In the genomic region with DNA sequence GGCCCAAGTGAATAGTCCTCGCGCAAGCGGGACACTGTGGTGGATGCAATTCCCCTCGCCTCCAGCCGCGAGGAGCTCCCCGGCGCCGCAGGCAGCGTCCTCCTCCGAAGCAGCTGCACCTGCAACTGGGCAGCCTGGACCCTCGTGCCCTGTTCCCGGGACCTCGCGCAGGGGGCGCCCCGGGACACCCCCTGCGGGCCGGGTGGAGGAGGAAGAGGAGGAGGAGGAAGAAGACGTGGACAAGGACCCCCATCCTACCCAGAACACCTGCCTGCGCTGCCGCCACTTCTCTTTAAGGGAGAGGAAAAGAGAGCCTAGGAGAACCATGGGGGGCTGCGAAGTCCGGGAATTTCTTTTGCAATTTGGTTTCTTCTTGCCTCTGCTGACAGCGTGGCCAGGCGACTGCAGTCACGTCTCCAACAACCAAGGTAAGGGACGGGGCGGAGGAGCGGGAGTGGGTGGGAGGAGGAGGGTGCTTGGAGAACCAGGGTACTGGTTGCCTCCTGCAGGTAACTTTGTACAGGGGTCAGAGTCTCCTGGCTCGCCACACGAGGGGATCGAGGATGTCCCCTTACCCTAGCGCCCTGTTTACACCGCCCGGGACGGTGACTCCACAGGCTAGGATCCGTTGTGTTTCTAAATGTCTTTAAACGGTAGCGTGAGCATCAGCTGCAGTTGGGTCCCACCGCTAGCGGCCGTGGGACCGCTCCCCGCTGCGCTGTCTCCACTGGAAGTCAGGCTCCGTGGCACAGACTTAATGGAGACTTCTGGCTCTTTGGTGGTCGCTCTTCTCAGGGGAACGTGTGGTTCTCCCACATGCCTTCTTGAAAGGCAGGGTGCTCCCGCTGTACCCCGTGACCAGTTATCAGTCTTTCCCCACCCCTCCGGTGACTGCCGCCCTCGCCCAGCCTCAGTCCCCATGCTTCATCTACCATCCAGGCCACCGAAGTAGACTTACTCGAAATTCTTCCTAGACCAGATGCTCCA, we compare ENCODE assay signal across 8 cellular contexts. TPM values are rescaled to one million over a fixed set of nuclear protein-coding genes. Genes with fewer than 3 reads are reported as not detected.
DNase-seq lines count a peak whose midpoint lies in the region; ATAC-seq and TF ChIP-seq lines count a peak whose summit lies in the region.

Gene EPHA6, plus strand, starts transcription at position 14 of the 987 bp plus-strand sequence.

- H4K5ac ChIP-seq in IMR-90 (ENCODE audit: low read depth, low read length) = no peak within 1 kb of the TSS

- no peak within 1 kb of the TSS for H3K9ac ChIP-seq in IMR-90 (ENCODE audit: low read depth, low read length)

- no peak within 1 kb of the TSS for H2BK15ac ChIP-seq in IMR-90 (ENCODE audit: low read depth, low read length)

- no peaks in the 10 kb centered on the region for H3K4me1 ChIP-seq in IMR-90 (ENCODE audit: control insufficient read depth, insufficient read depth, low read length)

- H2BK120ac ChIP-seq in IMR-90 (ENCODE audit: low read depth, low read length) = no peak within 1 kb of the TSS

- intact Hi-C loops in IMR-90 (cut with micrococcal nuclease) = no loop called here

- no peak within 1 kb of the TSS for H3K14ac ChIP-seq in IMR-90 (replicated peaks; ENCODE audit: low read depth, low read length)

- H3K27me3 Mint-ChIP-seq in chondrocyte (ENCODE audit: low read depth) = peaks cover 20% of the 10 kb centered on the region
- peaks cover 26% of the 10 kb centered on the region for H3K27me3 Mint-ChIP-seq in mesothelial cell of epicardium (ENCODE audit: low read depth)

- H2BK5ac ChIP-seq in IMR-90 (ENCODE audit: low read depth, low read length, poor library complexity, severe bottlenecking) = no peak within 1 kb of the TSS

- peak within 1 kb of the TSS; percentile 16 for H2AK9ac ChIP-seq in IMR-90 (replicated peaks; ENCODE audit: low read depth, low read length, poor library complexity)

- H2AK5ac ChIP-seq in IMR-90 (ENCODE audit: low read depth, low read length) = no peak within 1 kb of the TSS

- H3K79me1 ChIP-seq in IMR-90 (ENCODE audit: low read depth in 1 of 2, low read length in 2 of 2) = no peaks in the 10 kb centered on the region

- no peak for TF ChIP-seq RAD21 in IMR-90 (IDR thresholded peaks at IDR 0.05; ENCODE audit: low read length)

- H3K4me3 ChIP-seq in AG10803 (ENCODE audit: low read length) (peak within 1 kb of the TSS; percentile 47), IMR-90 (ENCODE audit: insufficient read depth, low read depth, low read length) (peak within 1 kb of the TSS; percentile 23)

- no TSS peak for BruUV-seq in IMR-90 (replicated peaks; lab: Mats Ljungman, UMichigan)

- no peak for ATAC-seq in IMR-90 (ENCODE audit: low read depth)
- ATAC-seq in GM21619 (IDR thresholded peaks at IDR 0.05; ENCODE audit: unreplicated experiment) = no peak

- H2AFZ ChIP-seq in IMR-90 (replicated peaks; ENCODE audit: low read length, poor library complexity) = peak within 1 kb of the TSS; percentile 85

- no peak within 1 kb of the TSS for H3K56ac ChIP-seq in IMR-90 (ENCODE audit: extremely low read depth, insufficient read depth, low read length)

- no peak within 1 kb of the TSS for H2BK20ac ChIP-seq in IMR-90 (ENCODE audit: low read depth, low read length)

- no peak for TF ChIP-seq CTCF in AG10803 (conservative IDR thresholded peaks at IDR 0.05; ENCODE audit: low read length)
- TF ChIP-seq CTCF in IMR-90 (conservative IDR thresholded peaks at IDR 0.05; ENCODE audit: low read depth, low read length) = no peak
- TF ChIP-seq CTCF in chondrocyte (IDR thresholded peaks at IDR 0.05) = no peak
- TF ChIP-seq CTCF in mesothelial cell of epicardium (IDR thresholded peaks at IDR 0.05; ENCODE audit: unreplicated experiment) = no peak

- H3K36me3 ChIP-seq in IMR-90 (ENCODE audit: control insufficient read depth, insufficient read depth, low read length) = no peaks in the 10 kb centered on the region

- peaks cover 14% of the 10 kb centered on the region for H3K4me1 Mint-ChIP-seq in chondrocyte (ENCODE audit: low read depth)
- peaks cover 20% of the 10 kb centered on the region for H3K4me1 Mint-ChIP-seq in mesothelial cell of epicardium

- H3K27ac ChIP-seq in IMR-90 (ENCODE audit: insufficient read depth, low read length) = no peak within 1 kb of the TSS

- H3K9me3 Mint-ChIP-seq in chondrocyte (ENCODE audit: low read depth) (no peaks in the 10 kb centered on the region), mesothelial cell of epicardium (no peaks in the 10 kb centered on the region)

- POLR2A ChIA-PET in IMR-90 (lab: Charles Lee; ENCODE audit: unreplicated experiment) = no interaction called here

- no peak within 1 kb of the TSS for H3K18ac ChIP-seq in IMR-90 (ENCODE audit: low read depth, low read length)

- no peak within 1 kb of the TSS for H3K4ac ChIP-seq in IMR-90 (ENCODE audit: low read depth, low read length)

- H3K9me3 ChIP-seq in IMR-90 (ENCODE audit: control insufficient read depth, insufficient read depth, low read length) = no peaks in the 10 kb centered on the region

- peaks cover 23% of the 10 kb centered on the region for H3K27me3 ChIP-seq in IMR-90 (ENCODE audit: control insufficient read depth, insufficient read depth, low read length)

- CTCF ChIA-PET in IMR-90 (lab: Yijun Ruan, JAX) = no interaction called here

- peak; percentile 0 for DNase-seq in AG10803 (ENCODE audit: low read depth)
- no peak for DNase-seq in IMR-90
- DNase-seq in chondrocyte (ENCODE audit: low spot score) = peak; percentile 85
- peak in 1 of 2 experiments; percentile 46 for DNase-seq in mesothelial cell of epicardium (ENCODE audit: low spot score in 2 of 2, unreplicated experiment in 2 of 2)
- DNase-seq in AML-193 (lab: John Stamatoyannopoulos, UW) = no peak
- no peak for DNase-seq in NCI-H2029 treated with DMSO at 0.1 percent for 48 hours (lab: John Stamatoyannopoulos, UW)
- no peak for DNase-seq in HT-29 (ENCODE audit: low spot score)

- dilution Hi-C loops in IMR-90 (cut with HindIII; ENCODE audit: low sequenced_read_pairs, unreplicated experiment) = no loop called here

- peak within 1 kb of the TSS; percentile 73 for H3K4me2 ChIP-seq in IMR-90 (ENCODE audit: low read depth, low read length)

- no peak within 1 kb of the TSS for H4K8ac ChIP-seq in IMR-90 (ENCODE audit: low read depth in 2 of 2, low read length in 2 of 2)

- H3K36me3 Mint-ChIP-seq in chondrocyte (ENCODE audit: low read depth) (no peaks in the 10 kb centered on the region), mesothelial cell of epicardium (peaks cover 2% of the 10 kb centered on the region)

- TF ChIP-seq POLR2A in IMR-90 (IDR thresholded peaks at IDR 0.05; ENCODE audit: low read depth, low read length) = no peak

- no peaks in the 10 kb centered on the region for H4K20me1 ChIP-seq in IMR-90 (ENCODE audit: insufficient read depth, low read length)

- in situ Hi-C loops in IMR-90 (cut with MboI; ENCODE audit: low sequenced_read_pairs) = no loop called here

- H3K4me3 Mint-ChIP-seq in chondrocyte (ENCODE audit: unreplicated experiment) = peak within 1 kb of the TSS; percentile 82
- peak within 1 kb of the TSS; percentile 92 for H3K4me3 Mint-ChIP-seq in mesothelial cell of epicardium

- H3K9me1 ChIP-seq in IMR-90 (ENCODE audit: insufficient read depth, low read length) = no peaks in the 10 kb centered on the region

- no peak within 1 kb of the TSS for H3K27ac Mint-ChIP-seq in chondrocyte (ENCODE audit: unreplicated experiment)
- peak within 1 kb of the TSS; percentile 72 for H3K27ac Mint-ChIP-seq in mesothelial cell of epicardium

- H3K23ac ChIP-seq in IMR-90 (ENCODE audit: low read depth, low read length) = no peak within 1 kb of the TSS

- WGBS in IMR-90 (ENCODE audit: extremely low coverage in 2 of 2, insufficient read length in 1 of 2), 2 experiments = 7% methylated on average over 14 of the region's 56 CpGs; no CpG with 5 or more reads in 1 of the 2 experiments

- no peak within 1 kb of the TSS for H4K91ac ChIP-seq in IMR-90 (ENCODE audit: insufficient read depth, low read depth, low read length)

TF ChIP-seq in IMR-90, 13 proteins besides CTCF, POLR2A, EP300 and RAD21 (continues in another document):
- TF ChIP-seq, protein P1, sequence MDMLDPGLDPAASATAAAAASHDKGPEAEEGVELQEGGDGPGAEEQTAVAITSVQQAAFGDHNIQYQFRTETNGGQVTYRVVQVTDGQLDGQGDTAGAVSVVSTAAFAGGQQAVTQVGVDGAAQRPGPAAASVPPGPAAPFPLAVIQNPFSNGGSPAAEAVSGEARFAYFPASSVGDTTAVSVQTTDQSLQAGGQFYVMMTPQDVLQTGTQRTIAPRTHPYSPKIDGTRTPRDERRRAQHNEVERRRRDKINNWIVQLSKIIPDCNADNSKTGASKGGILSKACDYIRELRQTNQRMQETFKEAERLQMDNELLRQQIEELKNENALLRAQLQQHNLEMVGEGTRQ (IDR thresholded peaks at IDR 0.05; ENCODE audit: low read depth, low read length) = no peak
- TF ChIP-seq RCOR1 (IDR thresholded peaks at IDR 0.05; ENCODE audit: insufficient replicate concordance, low read length) = no peak
- TF ChIP-seq MAZ (IDR thresholded peaks at IDR 0.05; ENCODE audit: borderline replicate concordance, low read depth, low read length) = no peak
- no peak for TF ChIP-seq SMC3 (IDR thresholded peaks at IDR 0.05; ENCODE audit: low read depth, low read length)
- no peak for TF ChIP-seq NFE2L2 (IDR thresholded peaks at IDR 0.05; ENCODE audit: low read depth, low read length)
- TF ChIP-seq MAFK (IDR thresholded peaks at IDR 0.05; ENCODE audit: low read depth, low read length) = no peak
- no peak for TF ChIP-seq CEBPB (IDR thresholded peaks at IDR 0.05; ENCODE audit: low read depth, low read length)
- no peak for TF ChIP-seq BHLHE40 (IDR thresholded peaks at IDR 0.05; ENCODE audit: low read depth, low read length)
- TF ChIP-seq MXI1 (IDR thresholded peaks at IDR 0.05; ENCODE audit: borderline replicate concordance, low read depth, low read length) = no peak
- no peak for TF ChIP-seq RFX5 (IDR thresholded peaks at IDR 0.05; ENCODE audit: low read depth, low read length)
- no peak for TF ChIP-seq ELK1 (IDR thresholded peaks at IDR 0.05; ENCODE audit: borderline replicate concordance, low read depth, low read length)
- no peak for TF ChIP-seq CHD1 (IDR thresholded peaks at IDR 0.05; ENCODE audit: low read depth, low read length)

RNA-seq across cellular contexts. Expression of gene EPHA6, which starts in this region (rescaled TPM):
- total RNA-seq in IMR-90 (2012; rRNA removed) = not detected in 2 replicates
- polyA plus RNA-seq in IMR-90 (2012; rRNA removed) = not detected in 2 replicates
- not detected in 2 replicates for polyA plus RNA-seq in IMR-90 (2012; cell fraction: cytosol; rRNA removed)
- not detected in 2 replicates for polyA plus RNA-seq in IMR-90 (2012; cell fraction: nucleus; rRNA removed; ENCODE audit: low replicate concordance)
- total RNA-seq in chondrocyte = 0.33 to 0.70 TPM (median 0.62 TPM) in 3 replicates
- 39.1 to 43.3 TPM (median 39.5 TPM) in 3 replicates for total RNA-seq in mesothelial cell of epicardium
- total RNA-seq in HT-29 (2014; rRNA removed; shearing (Covaris generic)) = not detected in 2 replicates

Comparison
In these comparisons a context has a peak if more than half of its experiments do, and no peak if none do; other contexts are left out.
1. RNA of gene EPHA6 (total RNA-seq): 39.1 to 43.3 TPM in mesothelial cell of epicardium; 0.33 to 0.70 TPM in chondrocyte, not detected in IMR-90 and not detected in HT-29; every median in the first group is over 10 times any median in the second.
2. Peak in DNase-seq in chondrocyte; RNA of the gene not detected or under 1 TPM.